Comparison of ENCODE assay signal across 15 cellular contexts in genomic region chr5:139678283-139678613, GRCh38. TPM values are rescaled to one million over a fixed set of nuclear protein-coding genes. Genes with fewer than 3 reads are reported as not detected.
DNase-seq lines count a peak whose midpoint lies in the region; ATAC-seq lines count a peak whose summit lies in the region.
"Had no signal": no experiment of that assay in that cellular context is flagged by ENCODE, and none has a peak within 500 bp of the region (broad histone marks: within the 10 kb centered on the region; RNA-seq: fewer than 3 reads in every experiment).

No MANE protein-coding gene starts in this region.

- peaks cover 0 to 2% (median 0%) of the 10 kb centered on the region in 6 donors for H3K9me3 Mint-ChIP-seq in immature natural killer cell
- H3K9me3 Mint-ChIP-seq in activated T-helper 17 cell treated with anti-CD3 and anti-CD28 coated beads, Interleukin-2, amount 50 U/mL, for 72 hours, result no peaks in the 10 kb centered on the region
- H3K9me3 Mint-ChIP-seq: dendritic cell treated with granulocyte-macrophage colony-stimulating factor and Interleukin-4, amounts not matched to agents 40 ng/mL and 50 ng/mL, for 4 days had no signal

- H3K4me3 ChIP-seq in BLaER1 (no peak overlapping the region), adipocyte (ENCODE audit: low read length) (no peak overlapping the region), skeletal muscle satellite cell (ENCODE audit: low read length) (no peak overlapping the region)

- peaks cover 69 to 81% of the 10 kb centered on the region in 2 donors for H3K4me1 Mint-ChIP-seq in immature natural killer cell
- no peaks in the 10 kb centered on the region for H3K4me1 Mint-ChIP-seq in activated T-helper 17 cell treated with anti-CD3 and anti-CD28 coated beads, Interleukin-2, amount 50 U/mL, for 72 hours

- peak overlapping the region; percentile 80 for H3K4me2 ChIP-seq in BLaER1
- peak overlapping the region; percentile 4 for H3K4me2 ChIP-seq in skeletal muscle satellite cell (ENCODE audit: low read length)

- H3K9ac ChIP-seq in BLaER1 (peak overlapping the region; percentile 50), adipocyte (ENCODE audit: low read length) (peak overlapping the region; percentile 3), skeletal muscle satellite cell (ENCODE audit: low read depth, low read length) (peak overlapping the region; percentile 3)

- H3K4me1 ChIP-seq in BLaER1 (peaks cover 95% of the 10 kb centered on the region), adipocyte (ENCODE audit: control insufficient read depth, insufficient read depth, low read length) (peaks cover 50% of the 10 kb centered on the region), skeletal muscle satellite cell (ENCODE audit: control insufficient read depth, insufficient read depth, low read length) (peaks cover 59% of the 10 kb centered on the region)

- H3K36me3 Mint-ChIP-seq in immature natural killer cell, result peaks cover 3 to 17% (median 9%) of the 10 kb centered on the region in 3 donors
- H3K36me3 Mint-ChIP-seq in activated T-helper 17 cell treated with anti-CD3 and anti-CD28 coated beads, Interleukin-2, amount 50 U/mL, for 72 hours (ENCODE audit: low read depth), result no peaks in the 10 kb centered on the region

- peaks cover 35% of the 10 kb centered on the region for H3K36me3 ChIP-seq in BLaER1
- peaks cover 34% of the 10 kb centered on the region for H3K36me3 ChIP-seq in adipocyte (ENCODE audit: control insufficient read depth, insufficient read depth, low read length, severe bottlenecking)
- peaks cover 47% of the 10 kb centered on the region for H3K36me3 ChIP-seq in skeletal muscle satellite cell (ENCODE audit: insufficient read depth, low read length)

- H4K20me1 ChIP-seq in BLaER1, result peaks cover 87% of the 10 kb centered on the region

- no peaks in the 10 kb centered on the region for H3K27me3 ChIP-seq in BLaER1
- H3K27me3 ChIP-seq in adipocyte (replicated peaks; ENCODE audit: control insufficient read depth, insufficient read depth, low read length), result no peaks in the 10 kb centered on the region
- no peaks in the 10 kb centered on the region for H3K27me3 ChIP-seq in skeletal muscle satellite cell (ENCODE audit: control insufficient read depth, insufficient read depth, low read length)

- DNase-seq in adipocyte (ENCODE audit: low read depth) (no peak), immature natural killer cell (no peak), NCI-H146 (lab: John Stamatoyannopoulos, UW) (no peak)
- DNase-seq: activated CD4-positive, alpha-beta T cell treated with anti-CD3 and anti-CD28 coated beads, Interleukin-2, amount 50 U/mL, for 48 hours; amniotic stem cell; NCI-H2029 treated with DMSO at 0.1 percent for 48 hours; NCI-H524 treated with DMSO at 0.1 percent for 48 hours; PC-3; stimulated activated naive CD4-positive, alpha-beta T cell had no signal

- H3K9me3 ChIP-seq in BLaER1 (no peaks in the 10 kb centered on the region), adipocyte (ENCODE audit: control insufficient read depth, low read length) (no peaks in the 10 kb centered on the region), skeletal muscle satellite cell (replicated peaks; ENCODE audit: low read length) (no peaks in the 10 kb centered on the region)

- no peak for ATAC-seq in HG02610 (IDR thresholded peaks at IDR 0.05; ENCODE audit: unreplicated experiment)
- no peak for ATAC-seq in GM21717 (IDR thresholded peaks at IDR 0.05; ENCODE audit: unreplicated experiment)
- ATAC-seq in activated T-helper 17 cell treated with anti-CD3 and anti-CD28 coated beads, Interleukin-2, amount 50 U/mL, for 72 hours (replicated peaks), result no peak
- ATAC-seq: PC-3 had no signal

- peak overlapping the region; percentile 40 to 93 (median 75) for H3K27ac Mint-ChIP-seq in immature natural killer cell
- no peak overlapping the region for H3K27ac Mint-ChIP-seq in activated T-helper 17 cell treated with anti-CD3 and anti-CD28 coated beads, Interleukin-2, amount 50 U/mL, for 72 hours
- H3K27ac Mint-ChIP-seq: dendritic cell treated with granulocyte-macrophage colony-stimulating factor and Interleukin-4, amounts not matched to agents 40 ng/mL and 50 ng/mL, for 4 days had no signal

- H3K27me3 Mint-ChIP-seq in immature natural killer cell (ENCODE audit: low read depth in 3 of 3), result peaks cover 0 to 7% (median 2%) of the 10 kb centered on the region in 3 donors
- no peaks in the 10 kb centered on the region for H3K27me3 Mint-ChIP-seq in activated T-helper 17 cell treated with anti-CD3 and anti-CD28 coated beads, Interleukin-2, amount 50 U/mL, for 72 hours

- peak overlapping the region; percentile 78 for H3K27ac ChIP-seq in BLaER1

- H3K4me3 Mint-ChIP-seq in immature natural killer cell, result no peak overlapping the region
- no peak overlapping the region for H3K4me3 Mint-ChIP-seq in activated T-helper 17 cell treated with anti-CD3 and anti-CD28 coated beads, Interleukin-2, amount 50 U/mL, for 72 hours
- H3K4me3 Mint-ChIP-seq: dendritic cell treated with granulocyte-macrophage colony-stimulating factor and Interleukin-4, amounts not matched to agents 40 ng/mL and 50 ng/mL, for 4 days had no signal

RNA-seq across cellular contexts. Expression of gene CXXC5, which starts 30.1 kb away (rescaled TPM):
- polyA plus RNA-seq in immature natural killer cell, result 100 to 1,000 TPM; 339 to 410 (median 385) TPM
- total RNA-seq in skeletal muscle satellite cell (2012; rRNA removed), result 101 and 157 TPM in 2 replicates
- 1 to 10 TPM in 1 of 2 donors, under 1 TPM in 1; 0.89 to 2.7 TPM for total RNA-seq in activated T-helper 17 cell treated with anti-CD3 and anti-CD28 coated beads, Interleukin-2, amount 50 U/mL, for 72 hours
